In genomic region chr13:103762523-103762922, GRCh38 we compare ENCODE assay signal across 32 cellular contexts.
DNase-seq lines count a peak whose midpoint lies in the region; ATAC-seq, FAIRE-seq and TF ChIP-seq lines count a peak whose summit lies in the region.
"Had no signal": no experiment of that assay in that cellular context is flagged by ENCODE, and none has a peak within 500 bp of the region (broad histone marks: within the 10 kb centered on the region; RNA-seq: fewer than 3 reads in every experiment).

No MANE protein-coding gene starts in this region.

- intact Hi-C loops in OCI-LY7 (cut with micrococcal nuclease; ENCODE audit: unreplicated experiment), result no loop called here
- intact Hi-C loops in HepG2 (cut with micrococcal nuclease; ENCODE audit: unreplicated experiment), result no loop called here
- intact Hi-C loops in spleen (cut with DNase I; ENCODE audit: low total_unique reads), result no loop called here

- 5% methylated on average over 3 of the region's 3 CpGs for WGBS in HepG2 (ENCODE audit: low lambda C conversion rate)
- 87 to 98% (median 89%) methylated on average over 3 of the region's 3 CpGs for WGBS in spleen, 5 donors

- H3K27me3 ChIP-seq in foreskin keratinocyte (no peaks in the 10 kb centered on the region), HepG2 (ENCODE audit: control insufficient read depth in 1 of 2, insufficient read depth in 2 of 2, low read length in 2 of 2) (no peaks in the 10 kb centered on the region), spleen (replicated peaks in 1 of 7) (no peaks in the 10 kb centered on the region)
- H3K27me3 ChIP-seq: body of pancreas, gastrocnemius medialis had no signal

- in situ Hi-C loops in HepG2 (cut with HindIII; ENCODE audit: extremely low pct_ligation_motif_present, low pct_unique_long_range_greater_than_20kb), result no loop called here

- H3K9me2 ChIP-seq in OCI-LY7 (ENCODE audit: insufficient read depth, low read length), result no peaks in the 10 kb centered on the region

- POLR2A ChIA-PET in OCI-LY7 (lab: Charles Lee) (no interaction called here), HepG2 (lab: Yijun Ruan, JAX) (no interaction called here)

- no peaks in the 10 kb centered on the region for H3K9me3 ChIP-seq in OCI-LY7 (ENCODE audit: low read length)
- H3K9me3 ChIP-seq in HepG2 (ENCODE audit: low read length), result peaks cover 35% of the 10 kb centered on the region
- no peaks in the 10 kb centered on the region for H3K9me3 ChIP-seq in spleen
- H3K9me3 ChIP-seq: body of pancreas, gastrocnemius medialis, lower lobe of right lung, psoas muscle had no signal

- H4K20me1 ChIP-seq in OCI-LY7 (ENCODE audit: insufficient read depth, low read length) (no peaks in the 10 kb centered on the region), HepG2 (ENCODE audit: insufficient read depth, low read length) (no peaks in the 10 kb centered on the region)

- no peak overlapping the region for H3K9ac ChIP-seq in HepG2 (ENCODE audit: insufficient read depth, low read depth, low read length)

- ATAC-seq in foreskin keratinocyte (no peak), HepG2 (no peak)
- ATAC-seq: activated CD4-positive, CD25-positive, alpha-beta regulatory T cell treated with anti-CD3 and anti-CD28 coated beads, Interleukin-2, amount 50 U/mL, for 24 hours; body of pancreas; gastrocnemius medialis; K562; lower lobe of right lung; naive thymus-derived CD4-positive, alpha-beta T cell; psoas muscle; Right ventricle myocardium inferior; SK-N-SH treated with all-trans-retinoic acid at 6 μM for 48 hours; stimulated activated memory B cell treated with anti-CD40 and anti-IgM and Interleukin-4, amounts not matched to agents 10 μg/mL and 1 μg/mL and 100 μg/mL, for 72 hours had no signal

- FAIRE-seq in HepG2 (lab: Jason Lieb, UNC), result no peak
- FAIRE-seq: D721Med, GM12892, K562 had no signal

- H2AFZ ChIP-seq in OCI-LY7 (ENCODE audit: low read length) (no peak overlapping the region), HepG2 (ENCODE audit: low read length) (no peak overlapping the region)

- H3K36me3 ChIP-seq in OCI-LY7 (ENCODE audit: insufficient read depth, low read length) (no peaks in the 10 kb centered on the region), HepG2 (replicated peaks in 1 of 2; ENCODE audit: control insufficient read depth in 1 of 2, insufficient read depth in 2 of 2, low read length in 2 of 2) (no peaks in the 10 kb centered on the region), spleen (no peaks in the 10 kb centered on the region)
- H3K36me3 ChIP-seq: gastrocnemius medialis, lower lobe of right lung had no signal

- no peaks in the 10 kb centered on the region for H3K4me1 ChIP-seq in OCI-LY7 (ENCODE audit: insufficient read depth, low read length, poor library complexity, severe bottlenecking)
- no peaks in the 10 kb centered on the region for H3K4me1 ChIP-seq in foreskin keratinocyte
- H3K4me1 ChIP-seq in HepG2 (ENCODE audit: insufficient read depth, low read length), result no peaks in the 10 kb centered on the region
- no peaks in the 10 kb centered on the region for H3K4me1 ChIP-seq in spleen
- H3K4me1 ChIP-seq: body of pancreas, gastrocnemius medialis, lower lobe of right lung, psoas muscle had no signal

- TF ChIP-seq EP300 in HepG2 (IDR thresholded peaks at IDR 0.05; ENCODE audit: low read depth in 2 of 2, low read length in 2 of 2) (no peak), HepG2 (CRISPR knock-in tag; IDR thresholded peaks at IDR 0.05; ENCODE audit: borderline replicate concordance) (no peak)

- CTCF ChIA-PET in OCI-LY7 (lab: Charles Lee; ENCODE audit: unreplicated experiment), result no interaction called here
- CTCF ChIA-PET in HepG2 (lab: Yijun Ruan, JAX; ENCODE audit: low intra/inter-chr PET ratio, low total read pairs), result no interaction called here

- H3K79me2 ChIP-seq in OCI-LY7 (ENCODE audit: insufficient read depth, low read depth, low read length) (no peaks in the 10 kb centered on the region), HepG2 (ENCODE audit: insufficient read depth, low read length) (no peaks in the 10 kb centered on the region)

- BruUV-seq in OCI-LY7 (replicated peaks; lab: Mats Ljungman, UMichigan), result no TSS peak
- no TSS peak for BruUV-seq in HepG2 (replicated peaks; lab: Mats Ljungman, UMichigan)

- TF ChIP-seq RAD21 in HepG2 (CRISPR knock-in tag; IDR thresholded peaks at IDR 0.05), result no peak

- TF ChIP-seq POLR2A in HepG2 (IDR thresholded peaks at IDR 0.05; ENCODE audit: insufficient read depth in 1 of 2, low read depth in 2 of 2, low read length in 2 of 2) (no peak), spleen (IDR thresholded peaks at IDR 0.05) (no peak)

- H3K4me3 ChIP-seq in OCI-LY7 (ENCODE audit: low read depth, low read length, poor library complexity, severe bottlenecking) (no peak overlapping the region), HepG2 (replicated peaks in 1 of 3; ENCODE audit: insufficient read depth in 1 of 3, low read depth in 2 of 3, low read length in 3 of 3) (no peak overlapping the region), spleen (no peak overlapping the region)
- H3K4me3 ChIP-seq: body of pancreas, gastrocnemius medialis, K562, lower lobe of right lung, psoas muscle had no signal

- 0 out of 2 replicates have a peak, but pooled peaks have one; percentile 40 for TF ChIP-seq CTCF in OCI-LY7 (conservative IDR thresholded peaks at IDR 0.05; ENCODE audit: low read length)
- peak; percentile 26 for TF ChIP-seq CTCF in foreskin keratinocyte (conservative IDR thresholded peaks at IDR 0.05)
- TF ChIP-seq CTCF in HepG2 (CRISPR knock-in tag; IDR thresholded peaks at IDR 0.05), result no peak
- TF ChIP-seq CTCF in spleen (IDR thresholded peaks at IDR 0.05 in 8 of 11, conservative IDR thresholded peaks at IDR 0.05 in 3 of 11), result no peak

- peak; percentile 1 for DNase-seq in DMS53 (lab: John Stamatoyannopoulos, UW)
- DNase-seq in DMS53 treated with DMSO at 0.1 percent for 48 hours (lab: John Stamatoyannopoulos, UW; ENCODE audit: unreplicated experiment), result no peak
- no peak for DNase-seq in OCI-LY7 (ENCODE audit: low spot score)
- no peak for DNase-seq in foreskin keratinocyte
- DNase-seq in MV-4-11 (lab: John Stamatoyannopoulos, UW), result no peak
- DNase-seq in HepG2 (ENCODE audit: low spot score), result no peak
- DNase-seq in HUDEP-2 (lab: John Stamatoyannopoulos, UW; ENCODE audit: unreplicated experiment in 76 of 76), result no peak
- no peak for DNase-seq in spleen
- DNase-seq: activated CD4-positive, alpha-beta memory T cell treated with anti-CD3 and anti-CD28 coated beads for 36 hours; activated CD8-positive, alpha-beta memory T cell treated with anti-CD3 and anti-CD28 coated beads, Interleukin-2, amount 50 U/mL, for 48 hours; activated naive CD4-positive, alpha-beta T cell treated with anti-CD3 and anti-CD28 coated beads, Interleukin-2, amount 50 U/mL, for 16 hours; body of pancreas; CD4-positive, CD25-positive, alpha-beta regulatory T cell; dermis blood vessel endothelial cell; gastrocnemius medialis; HCEC 1CT; lower lobe of right lung; naive thymus-derived CD4-positive, alpha-beta T cell; NCI-H1105; NCI-H187 treated with DMSO at 0.1 percent for 48 hours; NCI-H2171; occipital lobe; psoas muscle; substantia nigra; trophoblast cell had no signal

- H3K27ac ChIP-seq in OCI-LY7 (ENCODE audit: low read depth, low read length, poor library complexity, severe bottlenecking), result no peak overlapping the region
- H3K27ac ChIP-seq in foreskin keratinocyte, result no peak overlapping the region
- no peak overlapping the region for H3K27ac ChIP-seq in HepG2 (ENCODE audit: extremely low read length, insufficient read depth, low read length)
- H3K27ac ChIP-seq in spleen, result no peak overlapping the region
- H3K27ac ChIP-seq: body of pancreas, gastrocnemius medialis, lower lobe of right lung, psoas muscle had no signal

- no peak overlapping the region for H3K4me2 ChIP-seq in OCI-LY7 (ENCODE audit: low read length)
- H3K4me2 ChIP-seq in HepG2 (ENCODE audit: low read depth, low read length), result no peak overlapping the region

TF ChIP-seq in HepG2, 621 proteins besides CTCF, POLR2A, EP300 and RAD21:
- no peak for TF ChIP-seq ZNF547 (CRISPR knock-in tag; IDR thresholded peaks at IDR 0.05)

Comparison
In these comparisons a context has a peak if more than half of its experiments do, and no peak if none do; other contexts are left out.
1. CTCF ChIP-seq: peak in OCI-LY7 (single experiment) and foreskin keratinocyte (single experiment); none in HepG2 (single experiment) and spleen (0 of 11).